8 cellular contexts compared by ENCODE assay signal in the genomic region with DNA sequence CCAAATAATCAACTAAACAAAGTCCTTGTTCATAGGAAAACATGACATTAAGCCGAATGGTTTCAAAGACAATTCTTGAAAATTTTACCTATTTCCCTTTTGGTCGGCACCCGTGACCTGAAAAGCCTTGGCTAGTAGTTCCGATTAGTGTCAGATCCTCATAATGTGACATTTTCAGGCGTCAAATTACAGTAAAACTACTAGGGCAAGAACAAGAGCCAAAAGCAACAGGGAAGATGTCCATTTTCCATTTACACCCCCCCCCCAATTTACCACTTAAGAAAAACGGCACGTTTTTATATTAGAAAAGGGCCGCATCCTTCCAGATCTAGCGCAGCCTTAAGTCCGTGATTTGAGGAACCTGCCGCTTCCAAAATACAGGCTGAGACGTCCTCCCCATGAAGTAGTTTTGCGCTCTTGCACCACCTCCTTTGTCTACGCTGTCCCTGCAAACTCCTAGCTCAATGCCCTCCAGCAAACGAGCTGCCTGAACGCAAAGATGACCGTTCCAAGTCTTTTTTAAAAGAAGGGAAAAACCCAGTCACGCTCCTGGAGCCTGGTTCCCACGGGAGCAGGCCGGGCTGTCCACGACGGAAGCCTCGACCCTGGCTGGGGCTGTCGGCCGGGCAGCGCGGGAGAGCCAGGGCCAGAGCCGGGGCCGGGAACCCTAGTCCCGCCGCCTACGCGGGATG. TPM values are rescaled to one million over a fixed set of nuclear protein-coding genes. Genes with fewer than 3 reads are reported as not detected.
DNase-seq lines count a peak whose midpoint lies in the region; TF ChIP-seq lines count a peak whose summit lies in the region.

No MANE protein-coding gene starts in this region.

- no peaks in the 10 kb centered on the region for H3K9me2 ChIP-seq in PC-9 (ENCODE audit: insufficient read depth)
- no peaks in the 10 kb centered on the region for H3K9me2 ChIP-seq in Karpas-422 (replicated peaks; ENCODE audit: insufficient read depth, low read length)

- peak overlapping the region; percentile 92 to 98 for H3K4me3 Mint-ChIP-seq in CD14-positive monocyte

- in situ Hi-C loops in HAP-1 (cut with MboI; ENCODE audit: low sequenced_read_pairs) (no loop called here), brain microvascular endothelial cell (cut with HindIII; ENCODE audit: low pct_ligation_motif_present, low sequenced_read_pairs) (no loop called here)

- peak overlapping the region; percentile 81 for H2AFZ ChIP-seq in PC-9
- H2AFZ ChIP-seq in Karpas-422 (ENCODE audit: low read length), result no peak overlapping the region

- H3K27me3 Mint-ChIP-seq in CD14-positive monocyte (ENCODE audit: low read depth in 3 of 3), result peaks cover 3 to 5% (median 5%) of the 10 kb centered on the region in 3 donors

- peaks cover 6% of the 10 kb centered on the region for H3K9me3 ChIP-seq in HAP-1
- peaks cover 7% of the 10 kb centered on the region; the same call in 1 of the 2 replicates for H3K9me3 ChIP-seq in PC-9 (ENCODE audit: insufficient read depth, low read depth)
- no peaks in the 10 kb centered on the region for H3K9me3 ChIP-seq in Karpas-422 (ENCODE audit: low read length)

- peaks cover 5 to 6% of the 10 kb centered on the region in 2 donors for H3K36me3 Mint-ChIP-seq in CD14-positive monocyte

- no peaks in the 10 kb centered on the region for H3K27me3 ChIP-seq in HAP-1 (ENCODE audit: low read depth)
- no peaks in the 10 kb centered on the region for H3K27me3 ChIP-seq in PC-9 (ENCODE audit: insufficient read depth, low read depth)
- H3K27me3 ChIP-seq in brain microvascular endothelial cell (replicated peaks), result no peaks in the 10 kb centered on the region
- no peaks in the 10 kb centered on the region for H3K27me3 ChIP-seq in Karpas-422 (ENCODE audit: low read length)

- no peaks in the 10 kb centered on the region for H3F3A ChIP-seq in PC-9 (ENCODE audit: insufficient read depth, low read depth)

- peak; percentile 65 for DNase-seq in CD14-positive monocyte (ENCODE audit: low spot score)
- peak; percentile 52 to 54 for DNase-seq in HAP-1 (ENCODE audit: low spot score in 2 of 2)
- peak; percentile 45 to 55 for DNase-seq in PC-9
- peak; percentile 30 for DNase-seq in brain microvascular endothelial cell
- peak; percentile 53 for DNase-seq in renal cortical epithelial cell (ENCODE audit: low read depth)
- no peak for DNase-seq in GM19238 (ENCODE audit: insufficient read length, low spot score)
- no peak for DNase-seq in Karpas-422

- H4K20me1 ChIP-seq in PC-9 (ENCODE audit: insufficient read depth), result no peaks in the 10 kb centered on the region; the same call in 1 of the 2 replicates
- no peaks in the 10 kb centered on the region for H4K20me1 ChIP-seq in Karpas-422 (ENCODE audit: insufficient read depth, low read depth, low read length)

- H3K27ac ChIP-seq in PC-9 (peak overlapping the region; percentile 10; the same call in 1 of the 2 replicates), brain microvascular endothelial cell (peak overlapping the region; percentile 27), Karpas-422 (ENCODE audit: low read length) (no peak overlapping the region)

- H3K36me3 ChIP-seq in HAP-1 (replicated peaks) (no peaks in the 10 kb centered on the region), PC-9 (ENCODE audit: low read depth) (no peaks in the 10 kb centered on the region), brain microvascular endothelial cell (replicated peaks) (no peaks in the 10 kb centered on the region), Karpas-422 (ENCODE audit: insufficient read depth, low read length) (no peaks in the 10 kb centered on the region)

- H3K79me2 ChIP-seq in PC-9 (ENCODE audit: low read depth), result peaks cover 36% of the 10 kb centered on the region
- H3K79me2 ChIP-seq in Karpas-422 (ENCODE audit: low read length), result no peaks in the 10 kb centered on the region

- TF ChIP-seq CTCF in CD14-positive monocyte (IDR thresholded peaks at IDR 0.05) (no peak), PC-9 (conservative IDR thresholded peaks at IDR 0.05) (no peak), brain microvascular endothelial cell (IDR thresholded peaks at IDR 0.05; ENCODE audit: low read depth, low read length, missing control alignments) (no peak)

- POLR2A ChIA-PET in PC-9 (lab: Charles Lee; ENCODE audit: unreplicated experiment), result interaction anchor here (0.7 kb wide), 1 partner anchor 231 kb away, joined by 3 read pairs; no protein-coding TSS in a partner anchor

- peak overlapping the region; percentile 92 for H3K4me2 ChIP-seq in PC-9
- H3K4me2 ChIP-seq in Karpas-422 (ENCODE audit: low read depth, low read length, poor library complexity, severe bottlenecking), result no peak overlapping the region

- no peak overlapping the region for H3K9ac ChIP-seq in Karpas-422 (ENCODE audit: low read length)

- H3K9me3 Mint-ChIP-seq in CD14-positive monocyte, result peaks cover 2 to 15% (median 9%) of the 10 kb centered on the region in 7 donors

- CTCF ChIA-PET in PC-9 (lab: Charles Lee), result interaction anchor here (0.8 kb wide), 1 partner anchor 21 kb away, joined by 22 read pairs; no protein-coding TSS in a partner anchor

- intact Hi-C loops in CD14-positive monocyte (cut with micrococcal nuclease) (loop anchor here in 1 of 2 donors (2.0 to 5.0 kb wide), 2 partner anchors 36 to 49 kb away; no protein-coding TSS in a partner anchor), PC-9 (cut with micrococcal nuclease; ENCODE audit: unreplicated experiment) (loop anchor here (5.0 kb wide), 2 partner anchors 159 to 519 kb away; partner anchors contain the start of gene RUFY1)

- H3K4me1 Mint-ChIP-seq in CD14-positive monocyte, result peaks cover 43% of the 10 kb centered on the region

- H3K4me1 ChIP-seq in HAP-1 (peaks cover 21% of the 10 kb centered on the region), PC-9 (replicated peaks; ENCODE audit: insufficient read depth) (peaks cover 20% of the 10 kb centered on the region), Karpas-422 (ENCODE audit: low read length) (no peaks in the 10 kb centered on the region)

- BruUV-seq in PC-9 (replicated peaks; lab: Mats Ljungman, UMichigan), result no TSS peak

- peak overlapping the region; percentile 93 to 97 (median 96) for H3K27ac Mint-ChIP-seq in CD14-positive monocyte

- peak overlapping the region; percentile 73 for H3K4me3 ChIP-seq in HAP-1
- peak overlapping the region; percentile 78 for H3K4me3 ChIP-seq in PC-9
- H3K4me3 ChIP-seq in brain microvascular endothelial cell (ENCODE audit: low read depth, low read length), result peak overlapping the region; percentile 71
- H3K4me3 ChIP-seq in iPS-11a (ENCODE audit: low read depth, low read length), result peak overlapping the region; percentile 73
- no peak overlapping the region for H3K4me3 ChIP-seq in Karpas-422 (ENCODE audit: low read length)

RNA-seq across cellular contexts. Expression of gene RNF130, which starts 0.7 kb away (rescaled TPM):
- polyA plus RNA-seq in CD14-positive monocyte, result 100 to 1,000 TPM; 376 to 439 TPM
- total RNA-seq in PC-9 (2021), result 49.6 and 52.9 TPM in 2 replicates
- total RNA-seq in renal cortical epithelial cell, result 29.7 and 58.5 TPM in 2 replicates
- 0.41 TPM in 1 of 2 replicates, not detected in the other for total RNA-seq in Karpas-422 (2014; rRNA removed; shearing (Covaris generic); ENCODE audit: low replicate concordance)

Comparison
In these comparisons a context has a peak if more than half of its experiments do, and no peak if none do; other contexts are left out.
1. DNase-seq: peak in CD14-positive monocyte (single experiment), HAP-1 (2 of 2), PC-9 (2 of 2), brain microvascular endothelial cell (single experiment) and renal cortical epithelial cell (single experiment); none in GM19238 (single experiment) and Karpas-422 (single experiment).
2. RNA of gene RNF130, which starts 0.7 kb away (total RNA-seq): 29.7 to 58.5 TPM in renal cortical epithelial cell and 49.6 to 52.9 TPM in PC-9; 0.41 TPM in Karpas-422; every median in the first group is over 10 times any median in the second.